In the genomic region with DNA sequence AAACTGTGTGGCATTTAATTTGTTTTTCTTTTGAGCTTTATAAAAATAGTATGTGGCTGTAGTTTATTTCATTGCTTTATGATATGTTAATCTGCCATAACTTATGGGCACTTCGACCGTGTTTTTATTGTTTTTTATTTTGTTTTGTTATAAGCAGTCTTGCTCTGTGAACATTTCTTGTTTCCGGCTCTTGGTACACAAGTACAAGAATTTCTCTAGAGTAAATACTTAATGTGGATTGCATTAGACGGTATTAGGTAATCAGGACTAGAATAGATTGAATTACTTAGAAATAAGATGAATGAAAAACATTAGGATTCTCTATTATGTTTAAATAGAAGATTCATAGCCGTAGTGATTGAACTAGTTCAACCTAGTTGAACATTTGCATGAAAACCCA, we compare ENCODE assay signal across 9 cellular contexts. TPM values are rescaled to one million over a fixed set of nuclear protein-coding genes. Genes with fewer than 3 reads are reported as not detected.
DNase-seq lines count a peak whose midpoint lies in the region; ATAC-seq, FAIRE-seq and TF ChIP-seq lines count a peak whose summit lies in the region.
"Had no signal": no experiment of that assay in that cellular context is flagged by ENCODE, and none has a peak within 500 bp of the region (broad histone marks: within the 10 kb centered on the region; RNA-seq: fewer than 3 reads in every experiment).

No MANE protein-coding gene starts in this region.

- POLR2A ChIA-PET in activated CD4-positive, alpha-beta T cell treated with anti-CD3 and anti-CD28 coated beads, Interleukin-2, amount 10 ng/mL, durations not matched to agents 7 days and 5 days (lab: Charles Lee): interaction anchor here (0.6 kb wide), 1 partner anchor 41 kb away, joined by 3 read pairs; no protein-coding TSS in a partner anchor

- peak overlapping the region; percentile 70 for H3K4me3 ChIP-seq in WI38 (ENCODE audit: low read depth, low read length)
- H3K4me3 ChIP-seq in foreskin fibroblast (ENCODE audit: low read depth in 1 of 2, low read length in 2 of 2): peak overlapping the region; percentile 80 to 82

- H3K27ac Mint-ChIP-seq in activated CD4-positive, alpha-beta T cell treated with anti-CD3 and anti-CD28 coated beads, Interleukin-2, amount 10 ng/mL, durations not matched to agents 7 days and 5 days: peak overlapping the region; percentile 46
- no peak overlapping the region for H3K27ac Mint-ChIP-seq in stimulated activated naive CD8-positive, alpha-beta T cell treated with anti-CD3 and anti-CD28 coated beads, Interleukin-15, amount 100 ng/mL, for 72 hours

- TF ChIP-seq CTCF in WI38 (IDR thresholded peaks at IDR 0.05; ENCODE audit: low read depth, low read length) (no peak), foreskin fibroblast (IDR thresholded peaks at IDR 0.05; ENCODE audit: low read depth, low read length) (no peak)

- CTCF ChIA-PET in activated CD4-positive, alpha-beta T cell treated with anti-CD3 and anti-CD28 coated beads, Interleukin-2, amount 10 ng/mL, durations not matched to agents 7 days and 5 days (lab: Charles Lee): interaction anchor here (0.7 to 1.6 kb wide), 2 partner anchors 97 to 112 kb away, joined by 3 read pairs; no protein-coding TSS in a partner anchor

- peaks cover 4% of the 10 kb centered on the region for H3K27me3 Mint-ChIP-seq in activated CD4-positive, alpha-beta T cell treated with anti-CD3 and anti-CD28 coated beads, Interleukin-2, amount 10 ng/mL, durations not matched to agents 7 days and 5 days
- H3K27me3 Mint-ChIP-seq in stimulated activated naive CD8-positive, alpha-beta T cell treated with anti-CD3 and anti-CD28 coated beads, Interleukin-15, amount 100 ng/mL, for 72 hours: no peaks in the 10 kb centered on the region

- no peak for ATAC-seq in stimulated activated naive CD8-positive, alpha-beta T cell treated with anti-CD3 and anti-CD28 coated beads, Interleukin-15, amount 100 ng/mL, for 72 hours

- H3K4me1 Mint-ChIP-seq in activated CD4-positive, alpha-beta T cell treated with anti-CD3 and anti-CD28 coated beads, Interleukin-2, amount 10 ng/mL, durations not matched to agents 7 days and 5 days: peaks cover 46% of the 10 kb centered on the region
- peaks cover 65% of the 10 kb centered on the region for H3K4me1 Mint-ChIP-seq in stimulated activated naive CD8-positive, alpha-beta T cell treated with anti-CD3 and anti-CD28 coated beads, Interleukin-15, amount 100 ng/mL, for 72 hours

- no peak for DNase-seq in activated CD4-positive, alpha-beta T cell treated with anti-CD3 and anti-CD28 coated beads, Interleukin-2, amount 10 ng/mL, durations not matched to agents 7 days and 5 days
- DNase-seq in activated CD4-positive, alpha-beta T cell treated with anti-CD3 and anti-CD28 coated beads, Interleukin-2, amount 50 U/mL, for 48 hours: no peak
- DNase-seq in foreskin fibroblast (peak in 1 of 2 donors; percentile 36), H54 (ENCODE audit: insufficient read length, low spot score) (no peak), NCI-H446 treated with DMSO at 0.1 percent for 48 hours (lab: John Stamatoyannopoulos, UW) (no peak), pons (ENCODE audit: low spot score) (no peak)
- no peak for DNase-seq in stimulated activated naive CD8-positive, alpha-beta T cell treated with anti-CD3 and anti-CD28 coated beads, Interleukin-15, amount 100 ng/mL, for 72 hours
- DNase-seq: activated effector memory CD4-positive, alpha-beta T cell treated with anti-CD3 and anti-CD28 coated beads, Interleukin-2, amount 50 U/mL, for 16 hours had no signal

- no peak for TF ChIP-seq POLR2A in H54 (IDR thresholded peaks at IDR 0.05; ENCODE audit: low read depth, low read length)

- H3K9me3 Mint-ChIP-seq in activated CD4-positive, alpha-beta T cell treated with anti-CD3 and anti-CD28 coated beads, Interleukin-2, amount 10 ng/mL, durations not matched to agents 7 days and 5 days: no peaks in the 10 kb centered on the region
- H3K9me3 Mint-ChIP-seq in stimulated activated naive CD8-positive, alpha-beta T cell treated with anti-CD3 and anti-CD28 coated beads, Interleukin-15, amount 100 ng/mL, for 72 hours: no peaks in the 10 kb centered on the region

- FAIRE-seq in H54 (lab: Jason Lieb, UNC): no peak

- H3K36me3 Mint-ChIP-seq in activated CD4-positive, alpha-beta T cell treated with anti-CD3 and anti-CD28 coated beads, Interleukin-2, amount 10 ng/mL, durations not matched to agents 7 days and 5 days (ENCODE audit: low read depth): no peaks in the 10 kb centered on the region

- H3K4me3 Mint-ChIP-seq in activated CD4-positive, alpha-beta T cell treated with anti-CD3 and anti-CD28 coated beads, Interleukin-2, amount 10 ng/mL, durations not matched to agents 7 days and 5 days: peak overlapping the region; percentile 86
- H3K4me3 Mint-ChIP-seq in stimulated activated naive CD8-positive, alpha-beta T cell treated with anti-CD3 and anti-CD28 coated beads, Interleukin-15, amount 100 ng/mL, for 72 hours: peak overlapping the region; percentile 83 to 84

RNA-seq across cellular contexts. Expression of a gene that starts 2.1 kb away (rescaled TPM):
- total RNA-seq in activated CD4-positive, alpha-beta T cell treated with anti-CD3 and anti-CD28 coated beads, Interleukin-2, amount 10 ng/mL, durations not matched to agents 7 days and 5 days: 10 to 100 TPM; 49.3 to 56.4 TPM
